Comparison of ENCODE assay signal across 8 cellular contexts in genomic region chr12:19131020-19131431, GRCh38. TPM values are rescaled to one million over a fixed set of nuclear protein-coding genes. Genes with fewer than 3 reads are reported as not detected.
DNase-seq lines count a peak whose midpoint lies in the region; ATAC-seq, FAIRE-seq and TF ChIP-seq lines count a peak whose summit lies in the region.

No MANE protein-coding gene starts in this region.

- H3K14ac ChIP-seq in H1 (ENCODE audit: insufficient read length) = no peak overlapping the region

- peak overlapping the region; percentile 4; the same call in 1 of the 2 replicates for H2BK12ac ChIP-seq in H1 (ENCODE audit: low read depth, low read length)

- H3K18ac ChIP-seq in H1 (ENCODE audit: extremely low read depth, low read length) = peak overlapping the region; percentile 98; the same call in 1 of the 2 replicates

- H3K79me2 ChIP-seq in H1 (ENCODE audit: control insufficient read depth in 1 of 2, insufficient read depth in 2 of 2, low read length in 2 of 2) = peaks cover 16 to 56% of the 10 kb centered on the region in 2 experiments

- TF ChIP-seq CTCF in H1 (IDR thresholded peaks at IDR 0.05; ENCODE audit: control extremely low read depth in 1 of 3, insufficient read depth in 1 of 3, low read depth in 1 of 3, low read length in 3 of 3) (no peak), type B pancreatic cell (conservative IDR thresholded peaks at IDR 0.05) (no peak)

- H3K9ac ChIP-seq in H1 (replicated peaks in 1 of 4; ENCODE audit: extremely low read depth in 1 of 4, low read depth in 3 of 4, low read length in 3 of 4) = peak overlapping the region in 3 of 4 experiments; percentile 66 to 78 (median 75); a peak in 6 of 7 replicates

- H3K56ac ChIP-seq in H1 (replicated peaks; ENCODE audit: insufficient read length, low read depth, low read length) = peak overlapping the region; percentile 26

- TF ChIP-seq EP300 in H1 (IDR thresholded peaks at IDR 0.05; ENCODE audit: borderline replicate concordance in 1 of 2, low read depth in 2 of 2, low read length in 2 of 2) = no peak

- POLR2A ChIA-PET in H1 (lab: Charles Lee; ENCODE audit: partially characterized antibody) = interaction anchor here (0.8 to 1.7 kb wide), 9 partner anchors 8 to 316 kb away, joined by 3 to 6 read pairs (median 5); no protein-coding TSS in a partner anchor

- peaks cover 6 to 13% of the 10 kb centered on the region in 2 experiments for H4K20me1 ChIP-seq in H1 (replicated peaks in 1 of 2; ENCODE audit: control insufficient read depth in 1 of 2, insufficient read depth in 2 of 2, low read length in 2 of 2)

- peaks cover 6% of the 10 kb centered on the region for H3K9me3 Mint-ChIP-seq in stimulated activated naive CD8-positive, alpha-beta T cell treated with anti-CD3 and anti-CD28 coated beads, Interleukin-15, Interleukin-2, amounts not matched to agents 100 ng/mL and 50 ng/mL, for 24 hours
- H3K9me3 Mint-ChIP-seq in memory B cell (peaks cover 4% of the 10 kb centered on the region), type B pancreatic cell (peaks cover 5% of the 10 kb centered on the region)

- H3K27ac ChIP-seq in H1 (ENCODE audit: low read depth, low read length) = no peak overlapping the region

- peaks cover 5% of the 10 kb centered on the region for H3K36me3 Mint-ChIP-seq in stimulated activated naive CD8-positive, alpha-beta T cell treated with anti-CD3 and anti-CD28 coated beads, Interleukin-15, Interleukin-2, amounts not matched to agents 100 ng/mL and 50 ng/mL, for 24 hours (ENCODE audit: low read depth)
- peaks cover 3% of the 10 kb centered on the region for H3K36me3 Mint-ChIP-seq in memory B cell
- peaks cover 36% of the 10 kb centered on the region for H3K36me3 Mint-ChIP-seq in type B pancreatic cell

- peak overlapping the region; percentile 73 to 94 for H3K4me2 ChIP-seq in H1 (ENCODE audit: insufficient read depth in 1 of 2, low read depth in 2 of 2, low read length in 2 of 2)

- peak in 1 of 2 experiments; percentile 4; a peak in 1 of 4 replicates for TF ChIP-seq RAD21 in H1 (IDR thresholded peaks at IDR 0.05 in 1 of 2, conservative IDR thresholded peaks at IDR 0.05 in 1 of 2; ENCODE audit: low read depth in 2 of 2, low read length in 2 of 2)

- H4K5ac ChIP-seq in H1 (ENCODE audit: insufficient read length, low read depth, low read length) = peak overlapping the region; percentile 15

- no peak for TF ChIP-seq POLR2A in H1 (IDR thresholded peaks at IDR 0.05; ENCODE audit: control extremely low read depth in 1 of 2, low read depth in 2 of 2, low read length in 2 of 2)

- H3K23me2 ChIP-seq in H1 (ENCODE audit: low read depth, low read length) = peaks cover 4% of the 10 kb centered on the region

- peak overlapping the region; percentile 7 for H3K27ac Mint-ChIP-seq in stimulated activated naive CD8-positive, alpha-beta T cell treated with anti-CD3 and anti-CD28 coated beads, Interleukin-15, Interleukin-2, amounts not matched to agents 100 ng/mL and 50 ng/mL, for 24 hours
- no peak overlapping the region for H3K27ac Mint-ChIP-seq in memory B cell
- peak overlapping the region; percentile 96 for H3K27ac Mint-ChIP-seq in type B pancreatic cell

- H2BK5ac ChIP-seq in H1 (ENCODE audit: low read depth, low read length) = peak overlapping the region; percentile 95

- H3K4me3 Mint-ChIP-seq in stimulated activated naive CD8-positive, alpha-beta T cell treated with anti-CD3 and anti-CD28 coated beads, Interleukin-15, Interleukin-2, amounts not matched to agents 100 ng/mL and 50 ng/mL, for 24 hours = peak overlapping the region; percentile 80
- peak overlapping the region; percentile 81 for H3K4me3 Mint-ChIP-seq in memory B cell
- H3K4me3 Mint-ChIP-seq in type B pancreatic cell = peak overlapping the region; percentile 96

- H3K4me3 ChIP-seq in H1 (ENCODE audit: extremely low read depth in 1 of 4, insufficient read depth in 2 of 4, low read depth in 3 of 4, low read length in 4 of 4) = peak overlapping the region; percentile 84 to 97 (median 87)

- no peak for ATAC-seq in stimulated activated naive CD8-positive, alpha-beta T cell treated with anti-CD3 and anti-CD28 coated beads, Interleukin-15, Interleukin-2, amounts not matched to agents 100 U/mL and 50 U/mL, for 24 hours
- ATAC-seq in memory B cell (ENCODE audit: low read depth) = no peak
- ATAC-seq in GM21786 (IDR thresholded peaks at IDR 0.05; ENCODE audit: unreplicated experiment) = no peak
- no peak for ATAC-seq in HG03571 (IDR thresholded peaks at IDR 0.05; ENCODE audit: unreplicated experiment)

- DNase-seq in stimulated activated naive CD8-positive, alpha-beta T cell treated with anti-CD3 and anti-CD28 coated beads, Interleukin-15, Interleukin-2, amounts not matched to agents 100 U/mL and 50 U/mL, for 24 hours = no peak
- DNase-seq in RCC 7860 (ENCODE audit: low spot score) (peak; percentile 31), H1 (ENCODE audit: low read depth in 1 of 2, low spot score in 2 of 2) (no peak), memory B cell (ENCODE audit: low spot score in 2 of 2) (no peak), type B pancreatic cell (ENCODE audit: extremely low spot score, unreplicated experiment) (no peak)

- no peak overlapping the region for H3K23ac ChIP-seq in H1 (ENCODE audit: insufficient read length)

- H2BK120ac ChIP-seq in H1 (replicated peaks; ENCODE audit: low read depth, low read length) = no peak overlapping the region

- H2AFZ ChIP-seq in H1 (ENCODE audit: low read length) = no peak overlapping the region

- no peaks in the 10 kb centered on the region for H3K27me3 ChIP-seq in H1 (replicated peaks in 1 of 4; ENCODE audit: control insufficient read depth in 3 of 4, extremely low read depth in 1 of 4, insufficient read depth in 3 of 4, low read length in 3 of 4)

- H3K4me1 Mint-ChIP-seq in stimulated activated naive CD8-positive, alpha-beta T cell treated with anti-CD3 and anti-CD28 coated beads, Interleukin-15, Interleukin-2, amounts not matched to agents 100 ng/mL and 50 ng/mL, for 24 hours (ENCODE audit: low read depth) = peaks cover 9% of the 10 kb centered on the region
- H3K4me1 Mint-ChIP-seq in memory B cell (peaks cover 10% of the 10 kb centered on the region), type B pancreatic cell (ENCODE audit: unreplicated experiment) (peaks cover 8% of the 10 kb centered on the region)

- peaks cover 61% of the 10 kb centered on the region for H3K27me3 Mint-ChIP-seq in stimulated activated naive CD8-positive, alpha-beta T cell treated with anti-CD3 and anti-CD28 coated beads, Interleukin-15, Interleukin-2, amounts not matched to agents 100 ng/mL and 50 ng/mL, for 24 hours
- H3K27me3 Mint-ChIP-seq in memory B cell = peaks cover 8% of the 10 kb centered on the region
- no peaks in the 10 kb centered on the region for H3K27me3 Mint-ChIP-seq in type B pancreatic cell

- peaks cover 0 to 14% of the 10 kb centered on the region in 2 experiments; a peak in 3 of 4 replicates for H3K9me3 ChIP-seq in H1 (ENCODE audit: insufficient read depth in 2 of 2, low read depth in 1 of 2, low read length in 1 of 2)

- no peak overlapping the region for H2AK5ac ChIP-seq in H1 (ENCODE audit: low read depth, low read length)

- FAIRE-seq in RCC 7860 (lab: Jason Lieb, UNC) (peak; percentile 45), H1 (lab: Jason Lieb, UNC) (peak; percentile 94)

- H2BK15ac ChIP-seq in H1 (ENCODE audit: low read length) = no peak overlapping the region

- H3K4me1 ChIP-seq in H1 (replicated peaks in 1 of 4; ENCODE audit: control insufficient read depth in 3 of 4, insufficient read depth in 4 of 4, low read length in 3 of 4) = peaks cover 0 to 3% (median 2%) of the 10 kb centered on the region in 4 experiments; a peak in 3 of 7 replicates

- no peaks in the 10 kb centered on the region for H3K79me1 ChIP-seq in H1 (ENCODE audit: low read depth, low read length)

- H3K36me3 ChIP-seq in H1 (ENCODE audit: control insufficient read depth in 2 of 4, insufficient read depth in 4 of 4, low read length in 3 of 4) = peaks cover 0 to 40% (median 3%) of the 10 kb centered on the region in 4 experiments; a peak in 2 of 8 replicates

- H4K8ac ChIP-seq in H1 (ENCODE audit: extremely low read depth, insufficient read depth, low read length) = no peak overlapping the region

- H3K4ac ChIP-seq in H1 (replicated peaks; ENCODE audit: insufficient read length, low read depth, low read length) = peak overlapping the region; percentile 21

- H2BK20ac ChIP-seq in H1 (ENCODE audit: low read length) = no peak overlapping the region

- WGBS in H1 (ENCODE audit: extremely low coverage in 1 of 2, insufficient coverage in 1 of 2, insufficient read length in 1 of 2, insufficient replicate concordance in 2 of 2, low coverage in 1 of 2, low lambda C conversion rate in 2 of 2, missing lambda C conversion rate in 1 of 2), 2 experiments = 3% methylated on average over 6 of the region's 6 CpGs; no CpG with 5 or more reads in 1 of the 2 experiments

- CTCF ChIA-PET in H1 (lab: Charles Lee; ENCODE audit: partially characterized antibody) = interaction anchor here (0.9 to 1.3 kb wide), 5 partner anchors 9 to 702 kb away, joined by 3 to 4 read pairs (median 3); no protein-coding TSS in a partner anchor

- H4K91ac ChIP-seq in H1 (replicated peaks; ENCODE audit: insufficient read length, low read length) = no peak overlapping the region

TF ChIP-seq in H1, 55 proteins besides CTCF, POLR2A, EP300 and RAD21 (continues in another document):
- TF ChIP-seq E2F6 (IDR thresholded peaks at IDR 0.05) = 0 out of 2 replicates have a peak, but pooled peaks have one; percentile 5
- no peak for TF ChIP-seq RNF2 (IDR thresholded peaks at IDR 0.05; ENCODE audit: borderline replicate concordance, low read depth, low read length, missing control alignments, poor library complexity, severe bottlenecking)
- no peak for TF ChIP-seq BCL11A (IDR thresholded peaks at IDR 0.05; ENCODE audit: low read depth in 2 of 2, low read length in 2 of 2)
- no peak for TF ChIP-seq CHD1 (IDR thresholded peaks at IDR 0.05; ENCODE audit: low read depth, low read length)
- no peak for TF ChIP-seq CREB1 (IDR thresholded peaks at IDR 0.05)

RNA-seq across cellular contexts. Expression of gene PLEKHA5, which starts 1.5 kb away (rescaled TPM):
- 63.7 and 66.1 TPM in 2 replicates for total RNA-seq in H1 (2021; fragmentation: NEBNext Ultra II Directional; extraction: Animal tissue kit (Norgen Biotek cat#: 25700))
- 12.1 and 17.2 TPM in 2 replicates for polyA plus RNA-seq in H1 (2011; rRNA removed)
- 22.0 TPM for polyA plus RNA-seq in H1 (2011; cell fraction: cytosol; rRNA removed)
- polyA plus RNA-seq in H1 (2011; cell fraction: nucleus; rRNA removed) = 33.7 TPM
- polyA plus RNA-seq in H1 (2012, experiment 1 of 2) = 28.9 to 40.9 TPM (median 32.3 TPM) in 4 replicates
- polyA plus RNA-seq in H1 (2012, experiment 2 of 2) = 2.3 TPM
- 56.5 TPM for polyA plus RNA-seq in H1 (2013, experiment 1 of 2)
- 51.3 TPM for polyA plus RNA-seq in H1 (2013, experiment 2 of 2)
- 56.4 and 61.1 TPM in 2 replicates for polyA minus RNA-seq in H1 (2011; rRNA and poly(A)+ RNA removed)
- 27.7 TPM for polyA minus RNA-seq in H1 (2011; cell fraction: cytosol; rRNA and poly(A)+ RNA removed)
- 167 TPM for polyA minus RNA-seq in H1 (2011; cell fraction: nucleus; rRNA and poly(A)+ RNA removed)
- 68.2 and 68.6 TPM in 2 replicates for total RNA-seq in type B pancreatic cell (ENCODE audit: low replicate concordance)
